ENCODE assay signal across 8 cellular contexts in the genomic region with DNA sequence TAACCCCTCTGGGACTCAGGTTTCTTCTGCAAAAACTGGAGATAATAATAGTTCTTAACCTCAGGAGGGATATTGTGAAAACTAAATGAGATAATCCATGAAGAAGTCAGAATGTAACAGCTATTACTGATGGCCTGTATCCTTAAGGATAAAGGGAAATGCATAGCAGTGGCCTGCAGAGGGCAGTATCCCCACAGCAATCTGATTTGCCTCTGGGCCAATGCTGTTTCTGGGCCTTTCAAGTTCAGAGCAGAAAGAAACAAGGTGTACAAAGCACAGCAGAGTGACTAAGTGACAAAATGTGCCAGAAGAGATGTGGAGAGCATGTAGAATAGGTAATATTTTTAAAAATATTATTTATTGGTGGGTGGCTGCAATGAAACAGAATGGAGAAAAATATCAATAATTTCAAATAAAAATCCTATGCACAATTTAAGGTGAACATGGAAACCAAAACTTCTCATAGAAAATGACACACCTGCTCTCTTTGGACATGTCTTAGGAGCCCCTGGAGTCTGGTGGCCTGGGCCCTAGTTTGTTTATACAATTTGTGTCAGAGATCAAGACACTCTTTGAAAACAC.
A peak's percentile ranks its signal among the peaks of the same experiment; 100 is the strongest.
DNase-seq lines count a peak whose midpoint lies in the region; ATAC-seq and TF ChIP-seq lines count a peak whose summit lies in the region.

No MANE protein-coding gene starts in this region.

- H3K27ac Mint-ChIP-seq in activated naive CD8-positive, alpha-beta T cell treated with anti-CD3 and anti-CD28 coated beads, Interleukin-2, amount 50 U/mL, for 24 hours = no peak overlapping the region

- intact Hi-C loops in cardiac septum (cut with DNase I) = loop anchor here (1.0 to 10.0 kb wide), 4 partner anchors 284 to 804 kb away; a partner anchor contains a TSS

- peaks cover 8% of the 10 kb centered on the region for H3K4me1 Mint-ChIP-seq in activated naive CD8-positive, alpha-beta T cell treated with anti-CD3 and anti-CD28 coated beads, Interleukin-2, amount 50 U/mL, for 24 hours

- no peaks in the 10 kb centered on the region for H3K36me3 Mint-ChIP-seq in activated naive CD8-positive, alpha-beta T cell treated with anti-CD3 and anti-CD28 coated beads, Interleukin-2, amount 50 U/mL, for 24 hours (ENCODE audit: low read depth)

- H3K9me3 Mint-ChIP-seq in activated naive CD8-positive, alpha-beta T cell treated with anti-CD3 and anti-CD28 coated beads, Interleukin-2, amount 50 U/mL, for 24 hours = no peaks in the 10 kb centered on the region

- H3K4me3 Mint-ChIP-seq in activated naive CD8-positive, alpha-beta T cell treated with anti-CD3 and anti-CD28 coated beads, Interleukin-2, amount 50 U/mL, for 24 hours = no peak overlapping the region

- DNase-seq in AG08395 (ENCODE audit: low spot score) (peak; percentile 73), GM19238 (ENCODE audit: insufficient read length, low spot score) (peak; percentile 23), NCI-H1105 (lab: John Stamatoyannopoulos, UW) (peak; percentile 45), cardiac septum (ENCODE audit: low spot score) (peak; percentile 82), pulmonary artery endothelial cell (ENCODE audit: low read depth, low spot score) (peak; percentile 68)
- peak; percentile 68 for DNase-seq in activated naive CD8-positive, alpha-beta T cell treated with anti-CD3 and anti-CD28 coated beads, Interleukin-2, amount 50 U/mL, for 24 hours

- peaks cover 1% of the 10 kb centered on the region for H3K27me3 Mint-ChIP-seq in activated naive CD8-positive, alpha-beta T cell treated with anti-CD3 and anti-CD28 coated beads, Interleukin-2, amount 50 U/mL, for 24 hours

- ATAC-seq in SK-N-SH treated with all-trans-retinoic acid at 6 μM for 48 hours (peak; percentile 82), GM18861 (IDR thresholded peaks at IDR 0.05; ENCODE audit: unreplicated experiment) (no peak)
- ATAC-seq in activated naive CD8-positive, alpha-beta T cell treated with anti-CD3 and anti-CD28 coated beads, Interleukin-2, amount 50 U/mL, for 24 hours = peak; percentile 70

TF ChIP-seq in SK-N-SH treated with all-trans-retinoic acid at 6 μM for 48 hours, 23 proteins besides CTCF, POLR2A, EP300 and RAD21:
- TF ChIP-seq RARB (CRISPR knock-in tag; IDR thresholded peaks at IDR 0.05) (no peak), ZFP3 (CRISPR knock-in tag; IDR thresholded peaks at IDR 0.05) (no peak), ISL1 (CRISPR knock-in tag; IDR thresholded peaks at IDR 0.05) (no peak), PPARA (CRISPR knock-in tag; IDR thresholded peaks at IDR 0.05; ENCODE audit: borderline replicate concordance) (no peak), ZFP30 (CRISPR knock-in tag; IDR thresholded peaks at IDR 0.05) (no peak), BACH2 (CRISPR knock-in tag; IDR thresholded peaks at IDR 0.05; ENCODE audit: borderline replicate concordance) (no peak), ZNF70 (CRISPR knock-in tag; IDR thresholded peaks at IDR 0.05) (no peak), SNAI2 (CRISPR knock-in tag; IDR thresholded peaks at IDR 0.05) (no peak), TCF4 (CRISPR knock-in tag; IDR thresholded peaks at IDR 0.05; ENCODE audit: borderline replicate concordance) (no peak), OSR1 (CRISPR knock-in tag; IDR thresholded peaks at IDR 0.05) (no peak), ZNF565 (CRISPR knock-in tag; conservative IDR thresholded peaks at IDR 0.05; ENCODE audit: low read depth) (no peak), ZC3H10 (CRISPR knock-in tag; IDR thresholded peaks at IDR 0.05) (no peak)
- TF ChIP-seq, protein P1, sequence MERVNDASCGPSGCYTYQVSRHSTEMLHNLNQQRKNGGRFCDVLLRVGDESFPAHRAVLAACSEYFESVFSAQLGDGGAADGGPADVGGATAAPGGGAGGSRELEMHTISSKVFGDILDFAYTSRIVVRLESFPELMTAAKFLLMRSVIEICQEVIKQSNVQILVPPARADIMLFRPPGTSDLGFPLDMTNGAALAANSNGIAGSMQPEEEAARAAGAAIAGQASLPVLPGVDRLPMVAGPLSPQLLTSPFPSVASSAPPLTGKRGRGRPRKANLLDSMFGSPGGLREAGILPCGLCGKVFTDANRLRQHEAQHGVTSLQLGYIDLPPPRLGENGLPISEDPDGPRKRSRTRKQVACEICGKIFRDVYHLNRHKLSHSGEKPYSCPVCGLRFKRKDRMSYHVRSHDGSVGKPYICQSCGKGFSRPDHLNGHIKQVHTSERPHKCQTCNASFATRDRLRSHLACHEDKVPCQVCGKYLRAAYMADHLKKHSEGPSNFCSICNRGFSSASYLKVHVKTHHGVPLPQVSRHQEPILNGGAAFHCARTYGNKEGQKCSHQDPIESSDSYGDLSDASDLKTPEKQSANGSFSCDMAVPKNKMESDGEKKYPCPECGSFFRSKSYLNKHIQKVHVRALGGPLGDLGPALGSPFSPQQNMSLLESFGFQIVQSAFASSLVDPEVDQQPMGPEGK (CRISPR knock-in tag; IDR thresholded peaks at IDR 0.05; ENCODE audit: borderline replicate concordance) = no peak
- TF ChIP-seq, protein P2, sequence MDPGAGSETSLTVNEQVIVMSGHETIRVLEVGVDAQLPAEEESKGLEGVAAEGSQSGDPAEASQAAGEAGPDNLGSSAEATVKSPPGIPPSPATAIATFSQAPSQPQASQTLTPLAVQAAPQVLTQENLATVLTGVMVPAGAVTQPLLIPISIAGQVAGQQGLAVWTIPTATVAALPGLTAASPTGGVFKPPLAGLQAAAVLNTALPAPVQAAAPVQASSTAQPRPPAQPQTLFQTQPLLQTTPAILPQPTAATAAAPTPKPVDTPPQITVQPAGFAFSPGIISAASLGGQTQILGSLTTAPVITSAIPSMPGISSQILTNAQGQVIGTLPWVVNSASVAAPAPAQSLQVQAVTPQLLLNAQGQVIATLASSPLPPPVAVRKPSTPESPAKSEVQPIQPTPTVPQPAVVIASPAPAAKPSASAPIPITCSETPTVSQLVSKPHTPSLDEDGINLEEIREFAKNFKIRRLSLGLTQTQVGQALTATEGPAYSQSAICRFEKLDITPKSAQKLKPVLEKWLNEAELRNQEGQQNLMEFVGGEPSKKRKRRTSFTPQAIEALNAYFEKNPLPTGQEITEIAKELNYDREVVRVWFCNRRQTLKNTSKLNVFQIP (CRISPR knock-in tag; IDR thresholded peaks at IDR 0.05; ENCODE audit: borderline replicate concordance, low read depth) = no peak
- TF ChIP-seq, protein P3, sequence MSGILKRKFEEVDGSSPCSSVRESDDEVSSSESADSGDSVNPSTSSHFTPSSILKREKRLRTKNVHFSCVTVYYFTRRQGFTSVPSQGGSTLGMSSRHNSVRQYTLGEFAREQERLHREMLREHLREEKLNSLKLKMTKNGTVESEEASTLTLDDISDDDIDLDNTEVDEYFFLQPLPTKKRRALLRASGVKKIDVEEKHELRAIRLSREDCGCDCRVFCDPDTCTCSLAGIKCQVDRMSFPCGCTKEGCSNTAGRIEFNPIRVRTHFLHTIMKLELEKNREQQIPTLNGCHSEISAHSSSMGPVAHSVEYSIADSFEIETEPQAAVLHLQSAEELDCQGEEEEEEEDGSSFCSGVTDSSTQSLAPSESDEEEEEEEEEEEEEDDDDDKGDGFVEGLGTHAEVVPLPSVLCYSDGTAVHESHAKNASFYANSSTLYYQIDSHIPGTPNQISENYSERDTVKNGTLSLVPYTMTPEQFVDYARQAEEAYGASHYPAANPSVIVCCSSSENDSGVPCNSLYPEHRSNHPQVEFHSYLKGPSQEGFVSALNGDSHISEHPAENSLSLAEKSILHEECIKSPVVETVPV (CRISPR knock-in tag; IDR thresholded peaks at IDR 0.05) = no peak

Comparison
In these comparisons a context has a peak if more than half of its experiments do, and no peak if none do; other contexts are left out.
1. DNase-seq: peak in every context shown above with its lines; median percentile 82 in cardiac septum; 73 in AG08395; 68 in activated naive CD8-positive, alpha-beta T cell treated with anti-CD3 and anti-CD28 coated beads, Interleukin-2, amount 50 U/mL, for 24 hours; 68 in pulmonary artery endothelial cell; 45 in NCI-H1105; 23 in GM19238.